Comparison of ENCODE assay signal across 1 cellular context in the genomic region with DNA sequence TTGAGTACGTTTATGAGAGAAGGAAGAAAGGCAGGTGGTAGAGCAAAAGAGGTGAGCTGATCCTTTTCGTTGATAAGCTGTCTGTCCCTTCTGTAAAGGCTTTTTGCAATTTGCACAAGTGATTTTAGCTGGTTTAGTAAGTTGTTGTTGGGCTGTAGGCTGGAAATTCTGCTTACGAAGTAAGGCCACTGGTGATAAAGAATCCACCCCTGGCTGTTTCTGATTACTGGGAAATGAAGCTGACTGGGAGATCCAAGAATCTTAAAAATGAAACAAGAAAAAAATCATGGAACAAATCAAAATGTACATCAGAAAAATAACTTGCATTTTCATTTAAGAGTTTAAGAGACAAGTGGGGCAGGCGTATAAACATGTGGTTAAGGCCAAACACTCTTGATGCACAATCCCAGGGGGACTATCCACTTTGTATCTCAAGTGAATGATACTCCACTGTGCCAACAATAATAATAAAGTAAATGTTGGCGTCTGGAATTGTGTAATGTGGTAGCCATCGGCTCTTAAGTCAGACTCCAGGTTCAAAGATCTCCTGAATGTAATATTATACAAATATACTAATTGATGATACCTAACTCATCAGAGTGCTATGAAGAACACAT.
TF ChIP-seq lines count a peak whose summit lies in the region.

No MANE protein-coding gene starts in this region.

TF ChIP-seq in HEK293, 187 proteins besides CTCF, POLR2A, EP300 and RAD21 (continued from another document):
- TF ChIP-seq ZNF843 (tag by site-specific recombination; IDR thresholded peaks at IDR 0.05): 0 out of 2 replicates have a peak, but pooled peaks have one; percentile 62
- no peak for TF ChIP-seq ZNF184 (tag by site-specific recombination; IDR thresholded peaks at IDR 0.05)
- TF ChIP-seq, protein P1, sequence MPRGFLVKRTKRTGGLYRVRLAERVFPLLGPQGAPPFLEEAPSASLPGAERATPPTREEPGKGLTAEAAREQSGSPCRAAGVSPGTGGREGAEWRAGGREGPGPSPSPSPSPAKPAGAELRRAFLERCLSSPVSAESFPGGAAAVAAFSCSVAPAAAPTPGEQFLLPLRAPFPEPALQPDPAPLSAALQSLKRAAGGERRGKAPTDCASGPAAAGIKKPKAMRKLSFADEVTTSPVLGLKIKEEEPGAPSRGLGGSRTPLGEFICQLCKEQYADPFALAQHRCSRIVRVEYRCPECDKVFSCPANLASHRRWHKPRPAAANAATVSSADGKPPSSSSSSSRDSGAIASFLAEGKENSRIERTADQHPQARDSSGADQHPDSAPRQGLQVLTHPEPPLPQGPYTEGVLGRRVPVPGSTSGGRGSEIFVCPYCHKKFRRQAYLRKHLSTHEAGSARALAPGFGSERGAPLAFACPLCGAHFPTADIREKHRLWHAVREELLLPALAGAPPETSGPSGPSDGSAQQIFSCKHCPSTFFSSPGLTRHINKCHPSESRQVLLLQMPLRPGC (tag by site-specific recombination; IDR thresholded peaks at IDR 0.05): no peak
- TF ChIP-seq OSR2 (tag by site-specific recombination; IDR thresholded peaks at IDR 0.05): peak; percentile 72
- TF ChIP-seq SETDB1 (IDR thresholded peaks at IDR 0.05; ENCODE audit: insufficient read length, low read length): no peak
- no peak for TF ChIP-seq ZNF391 (tag by site-specific recombination; IDR thresholded peaks at IDR 0.05; ENCODE audit: borderline replicate concordance, low read depth)
- TF ChIP-seq ZNF48 (tag by site-specific recombination; IDR thresholded peaks at IDR 0.05): no peak
- no peak for TF ChIP-seq ZNF510 (tag by site-specific recombination; IDR thresholded peaks at IDR 0.05; ENCODE audit: insufficient replicate concordance)
- TF ChIP-seq ZNF654 (tag by site-specific recombination; IDR thresholded peaks at IDR 0.05; ENCODE audit: low read depth): no peak
- TF ChIP-seq, protein P2, sequence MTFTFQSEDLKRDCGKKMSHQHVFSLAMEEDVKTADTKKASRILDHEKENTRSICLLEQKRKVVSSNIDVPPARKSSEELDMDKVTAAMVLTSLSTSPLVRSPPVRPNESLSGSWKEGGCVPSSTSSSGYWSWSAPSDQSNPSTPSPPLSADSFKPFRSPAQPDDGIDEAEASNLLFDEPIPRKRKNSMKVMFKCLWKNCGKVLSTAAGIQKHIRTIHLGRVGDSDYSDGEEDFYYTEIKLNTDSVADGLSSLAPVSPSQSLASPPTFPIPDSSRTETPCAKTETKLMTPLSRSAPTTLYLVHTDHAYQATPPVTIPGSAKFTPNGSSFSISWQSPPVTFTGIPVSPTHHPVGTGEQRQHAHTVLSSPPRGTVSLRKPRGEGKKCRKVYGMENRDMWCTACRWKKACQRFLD (tag by site-specific recombination; IDR thresholded peaks at IDR 0.05): no peak
- TF ChIP-seq, protein P3, sequence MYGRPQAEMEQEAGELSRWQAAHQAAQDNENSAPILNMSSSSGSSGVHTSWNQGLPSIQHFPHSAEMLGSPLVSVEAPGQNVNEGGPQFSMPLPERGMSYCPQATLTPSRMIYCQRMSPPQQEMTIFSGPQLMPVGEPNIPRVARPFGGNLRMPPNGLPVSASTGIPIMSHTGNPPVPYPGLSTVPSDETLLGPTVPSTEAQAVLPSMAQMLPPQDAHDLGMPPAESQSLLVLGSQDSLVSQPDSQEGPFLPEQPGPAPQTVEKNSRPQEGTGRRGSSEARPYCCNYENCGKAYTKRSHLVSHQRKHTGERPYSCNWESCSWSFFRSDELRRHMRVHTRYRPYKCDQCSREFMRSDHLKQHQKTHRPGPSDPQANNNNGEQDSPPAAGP (tag by site-specific recombination; IDR thresholded peaks at IDR 0.05): no peak
- TF ChIP-seq, protein P4, sequence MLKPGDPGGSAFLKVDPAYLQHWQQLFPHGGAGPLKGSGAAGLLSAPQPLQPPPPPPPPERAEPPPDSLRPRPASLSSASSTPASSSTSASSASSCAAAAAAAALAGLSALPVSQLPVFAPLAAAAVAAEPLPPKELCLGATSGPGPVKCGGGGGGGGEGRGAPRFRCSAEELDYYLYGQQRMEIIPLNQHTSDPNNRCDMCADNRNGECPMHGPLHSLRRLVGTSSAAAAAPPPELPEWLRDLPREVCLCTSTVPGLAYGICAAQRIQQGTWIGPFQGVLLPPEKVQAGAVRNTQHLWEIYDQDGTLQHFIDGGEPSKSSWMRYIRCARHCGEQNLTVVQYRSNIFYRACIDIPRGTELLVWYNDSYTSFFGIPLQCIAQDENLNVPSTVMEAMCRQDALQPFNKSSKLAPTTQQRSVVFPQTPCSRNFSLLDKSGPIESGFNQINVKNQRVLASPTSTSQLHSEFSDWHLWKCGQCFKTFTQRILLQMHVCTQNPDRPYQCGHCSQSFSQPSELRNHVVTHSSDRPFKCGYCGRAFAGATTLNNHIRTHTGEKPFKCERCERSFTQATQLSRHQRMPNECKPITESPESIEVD (tag by site-specific recombination; IDR thresholded peaks at IDR 0.05): peak; percentile 50; the same call in 1 of the 2 replicates
- TF ChIP-seq ZFHX2 (tag by site-specific recombination; conservative IDR thresholded peaks at IDR 0.05): no peak
- no peak for TF ChIP-seq ZNF548 (tag by site-specific recombination; IDR thresholded peaks at IDR 0.05)
- peak; percentile 56; the same call in 1 of the 2 replicates for TF ChIP-seq WT1 (tag by site-specific recombination; IDR thresholded peaks at IDR 0.05)
- TF ChIP-seq FEZF1 (tag by site-specific recombination; IDR thresholded peaks at IDR 0.05): peak; percentile 61
- no peak for TF ChIP-seq MZF1 (tag by site-specific recombination; IDR thresholded peaks at IDR 0.05; ENCODE audit: borderline replicate concordance)
- no peak for TF ChIP-seq ZNF555 (tag by site-specific recombination; conservative IDR thresholded peaks at IDR 0.05)
- no peak for TF ChIP-seq ZNF785 (tag by site-specific recombination; IDR thresholded peaks at IDR 0.05)
- TF ChIP-seq, protein P5, sequence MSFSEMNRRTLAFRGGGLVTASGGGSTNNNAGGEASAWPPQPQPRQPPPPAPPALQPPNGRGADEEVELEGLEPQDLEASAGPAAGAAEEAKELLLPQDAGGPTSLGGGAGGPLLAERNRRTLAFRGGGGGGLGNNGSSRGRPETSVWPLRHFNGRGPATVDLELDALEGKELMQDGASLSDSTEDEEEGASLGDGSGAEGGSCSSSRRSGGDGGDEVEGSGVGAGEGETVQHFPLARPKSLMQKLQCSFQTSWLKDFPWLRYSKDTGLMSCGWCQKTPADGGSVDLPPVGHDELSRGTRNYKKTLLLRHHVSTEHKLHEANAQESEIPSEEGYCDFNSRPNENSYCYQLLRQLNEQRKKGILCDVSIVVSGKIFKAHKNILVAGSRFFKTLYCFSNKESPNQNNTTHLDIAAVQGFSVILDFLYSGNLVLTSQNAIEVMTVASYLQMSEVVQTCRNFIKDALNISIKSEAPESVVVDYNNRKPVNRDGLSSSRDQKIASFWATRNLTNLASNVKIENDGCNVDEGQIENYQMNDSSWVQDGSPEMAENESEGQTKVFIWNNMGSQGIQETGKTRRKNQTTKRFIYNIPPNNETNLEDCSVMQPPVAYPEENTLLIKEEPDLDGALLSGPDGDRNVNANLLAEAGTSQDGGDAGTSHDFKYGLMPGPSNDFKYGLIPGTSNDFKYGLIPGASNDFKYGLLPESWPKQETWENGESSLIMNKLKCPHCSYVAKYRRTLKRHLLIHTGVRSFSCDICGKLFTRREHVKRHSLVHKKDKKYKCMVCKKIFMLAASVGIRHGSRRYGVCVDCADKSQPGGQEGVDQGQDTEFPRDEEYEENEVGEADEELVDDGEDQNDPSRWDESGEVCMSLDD (tag by site-specific recombination; IDR thresholded peaks at IDR 0.05): no peak
- no peak for TF ChIP-seq ZNF561 (tag by site-specific recombination; IDR thresholded peaks at IDR 0.05; ENCODE audit: borderline replicate concordance)
- no peak for TF ChIP-seq GLIS1 (tag by site-specific recombination; IDR thresholded peaks at IDR 0.05)
- no peak for TF ChIP-seq ZNF202 (tag by site-specific recombination; IDR thresholded peaks at IDR 0.05; ENCODE audit: borderline replicate concordance)
- TF ChIP-seq, protein P6, sequence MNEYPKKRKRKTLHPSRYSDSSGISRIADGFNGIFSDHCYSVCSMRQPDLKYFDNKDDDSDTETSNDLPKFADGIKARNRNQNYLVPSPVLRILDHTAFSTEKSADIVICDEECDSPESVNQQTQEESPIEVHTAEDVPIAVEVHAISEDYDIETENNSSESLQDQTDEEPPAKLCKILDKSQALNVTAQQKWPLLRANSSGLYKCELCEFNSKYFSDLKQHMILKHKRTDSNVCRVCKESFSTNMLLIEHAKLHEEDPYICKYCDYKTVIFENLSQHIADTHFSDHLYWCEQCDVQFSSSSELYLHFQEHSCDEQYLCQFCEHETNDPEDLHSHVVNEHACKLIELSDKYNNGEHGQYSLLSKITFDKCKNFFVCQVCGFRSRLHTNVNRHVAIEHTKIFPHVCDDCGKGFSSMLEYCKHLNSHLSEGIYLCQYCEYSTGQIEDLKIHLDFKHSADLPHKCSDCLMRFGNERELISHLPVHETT (tag by site-specific recombination; IDR thresholded peaks at IDR 0.05): no peak
- TF ChIP-seq REPIN1 (tag by site-specific recombination; IDR thresholded peaks at IDR 0.05; ENCODE audit: low read depth): no peak
- no peak for TF ChIP-seq ZNF544 (tag by site-specific recombination; IDR thresholded peaks at IDR 0.05)
- TF ChIP-seq ZNF830 (tag by site-specific recombination; IDR thresholded peaks at IDR 0.05; ENCODE audit: low read depth): no peak
- TF ChIP-seq OVOL3 (tag by site-specific recombination; IDR thresholded peaks at IDR 0.05): no peak
- no peak for TF ChIP-seq ZNF19 (tag by site-specific recombination; IDR thresholded peaks at IDR 0.05; ENCODE audit: low read depth)
- TF ChIP-seq, protein P7, sequence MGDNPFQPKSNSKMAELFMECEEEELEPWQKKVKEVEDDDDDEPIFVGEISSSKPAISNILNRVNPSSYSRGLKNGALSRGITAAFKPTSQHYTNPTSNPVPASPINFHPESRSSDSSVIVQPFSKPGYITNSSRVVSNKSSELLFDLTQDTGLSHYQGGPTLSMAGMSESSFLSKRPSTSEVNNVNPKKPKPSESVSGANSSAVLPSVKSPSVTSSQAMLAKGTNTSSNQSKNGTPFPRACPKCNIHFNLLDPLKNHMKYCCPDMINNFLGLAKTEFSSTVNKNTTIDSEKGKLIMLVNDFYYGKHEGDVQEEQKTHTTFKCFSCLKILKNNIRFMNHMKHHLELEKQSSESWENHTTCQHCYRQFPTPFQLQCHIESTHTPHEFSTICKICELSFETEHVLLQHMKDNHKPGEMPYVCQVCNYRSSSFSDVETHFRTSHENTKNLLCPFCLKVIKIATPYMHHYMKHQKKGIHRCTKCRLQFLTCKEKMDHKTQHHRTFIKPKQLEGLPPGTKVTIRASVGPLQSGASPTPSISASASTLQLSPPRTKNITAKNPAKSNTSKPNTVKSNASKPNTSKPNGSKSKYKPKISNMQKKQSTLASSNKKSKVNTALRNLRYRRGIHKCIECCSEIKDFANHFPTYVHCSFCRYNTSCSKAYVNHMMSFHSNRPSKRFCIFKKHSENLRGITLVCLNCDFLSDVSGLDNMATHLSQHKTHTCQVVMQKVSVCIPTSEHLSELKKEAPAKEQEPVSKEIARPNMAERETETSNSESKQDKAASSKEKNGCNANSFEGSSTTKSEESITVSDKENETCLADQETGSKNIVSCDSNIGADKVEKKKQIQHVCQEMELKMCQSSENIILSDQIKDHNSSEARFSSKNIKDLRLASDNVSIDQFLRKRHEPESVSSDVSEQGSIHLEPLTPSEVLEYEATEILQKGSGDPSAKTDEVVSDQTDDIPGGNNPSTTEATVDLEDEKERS (tag by site-specific recombination; IDR thresholded peaks at IDR 0.05): no peak
- TF ChIP-seq ZNF133 (tag by site-specific recombination; IDR thresholded peaks at IDR 0.05): no peak
- TF ChIP-seq ZNF629 (tag by site-specific recombination; IDR thresholded peaks at IDR 0.05): no peak
- TF ChIP-seq ZNF707 (tag by site-specific recombination; IDR thresholded peaks at IDR 0.05): no peak
- no peak for TF ChIP-seq ZSCAN23 (tag by site-specific recombination; IDR thresholded peaks at IDR 0.05)
- TF ChIP-seq, protein P8, sequence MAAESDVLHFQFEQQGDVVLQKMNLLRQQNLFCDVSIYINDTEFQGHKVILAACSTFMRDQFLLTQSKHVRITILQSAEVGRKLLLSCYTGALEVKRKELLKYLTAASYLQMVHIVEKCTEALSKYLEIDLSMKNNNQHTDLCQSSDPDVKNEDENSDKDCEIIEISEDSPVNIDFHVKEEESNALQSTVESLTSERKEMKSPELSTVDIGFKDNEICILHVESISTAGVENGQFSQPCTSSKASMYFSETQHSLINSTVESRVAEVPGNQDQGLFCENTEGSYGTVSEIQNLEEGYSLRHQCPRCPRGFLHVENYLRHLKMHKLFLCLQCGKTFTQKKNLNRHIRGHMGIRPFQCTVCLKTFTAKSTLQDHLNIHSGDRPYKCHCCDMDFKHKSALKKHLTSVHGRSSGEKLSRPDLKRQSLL (tag by site-specific recombination; IDR thresholded peaks at IDR 0.05): no peak
- TF ChIP-seq, protein P9, sequence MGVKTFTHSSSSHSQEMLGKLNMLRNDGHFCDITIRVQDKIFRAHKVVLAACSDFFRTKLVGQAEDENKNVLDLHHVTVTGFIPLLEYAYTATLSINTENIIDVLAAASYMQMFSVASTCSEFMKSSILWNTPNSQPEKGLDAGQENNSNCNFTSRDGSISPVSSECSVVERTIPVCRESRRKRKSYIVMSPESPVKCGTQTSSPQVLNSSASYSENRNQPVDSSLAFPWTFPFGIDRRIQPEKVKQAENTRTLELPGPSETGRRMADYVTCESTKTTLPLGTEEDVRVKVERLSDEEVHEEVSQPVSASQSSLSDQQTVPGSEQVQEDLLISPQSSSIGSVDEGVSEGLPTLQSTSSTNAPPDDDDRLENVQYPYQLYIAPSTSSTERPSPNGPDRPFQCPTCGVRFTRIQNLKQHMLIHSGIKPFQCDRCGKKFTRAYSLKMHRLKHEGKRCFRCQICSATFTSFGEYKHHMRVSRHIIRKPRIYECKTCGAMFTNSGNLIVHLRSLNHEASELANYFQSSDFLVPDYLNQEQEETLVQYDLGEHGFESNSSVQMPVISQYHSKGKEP (tag by site-specific recombination; IDR thresholded peaks at IDR 0.05): peak; percentile 64
- no peak for TF ChIP-seq ZNF76 (tag by site-specific recombination; IDR thresholded peaks at IDR 0.05; ENCODE audit: borderline replicate concordance, low read depth)
- TF ChIP-seq KLF1 (tag by site-specific recombination; IDR thresholded peaks at IDR 0.05): no peak
- TF ChIP-seq ZFP37 (tag by site-specific recombination; IDR thresholded peaks at IDR 0.05): no peak
